ENCODE assay signal across 8 cellular contexts in the genomic region with DNA sequence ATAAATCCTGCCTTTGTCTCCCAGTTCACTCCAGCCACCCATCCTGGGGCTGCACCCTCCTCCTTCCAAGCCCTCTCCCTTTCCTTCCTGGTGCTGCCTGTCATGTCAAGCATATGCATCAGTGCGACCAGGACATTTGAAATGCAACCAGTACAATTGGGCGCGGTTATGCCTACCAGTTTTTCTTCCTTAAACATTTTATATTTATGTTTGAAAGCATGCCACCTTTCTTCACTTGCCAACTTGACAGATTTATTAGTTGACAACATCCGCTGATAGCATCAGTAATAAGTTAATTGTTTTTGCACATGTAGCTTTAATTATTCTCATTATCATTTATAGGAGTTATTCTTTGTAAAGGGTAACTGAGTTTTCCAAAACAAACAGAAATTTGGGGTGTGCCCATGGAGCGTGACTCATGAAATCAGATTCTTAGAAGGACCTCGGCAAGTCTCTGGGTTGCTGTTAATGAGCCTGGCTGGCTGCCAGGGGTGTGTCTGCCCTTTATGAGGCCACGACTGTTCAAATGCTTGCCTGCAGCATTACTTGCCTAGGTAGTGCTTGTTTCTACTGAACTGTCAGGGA. TPM values are rescaled to one million over a fixed set of nuclear protein-coding genes. Genes with fewer than 3 reads are reported as not detected.
A peak's percentile ranks its signal among the peaks of the same experiment; 100 is the strongest.
DNase-seq lines count a peak whose midpoint lies in the region; ATAC-seq and FAIRE-seq lines count a peak whose summit lies in the region.

No MANE protein-coding gene starts in this region.

- peaks cover 6 to 13% of the 10 kb centered on the region in 2 donors for H3K4me1 Mint-ChIP-seq in natural killer cell treated with Interleukin-12 subunit alpha and Interleukin-12 subunit beta and Interleukin-15 and Interleukin-18, amount 100 ng/mL, for 72 hours (ENCODE audit: low read depth in 2 of 2)

- FAIRE-seq in urothelium cell line (lab: Jason Lieb, UNC) = peak; percentile 5

- ATAC-seq in left cardiac atrium = peak; percentile 65 to 88
- no peak for ATAC-seq in natural killer cell treated with Interleukin-12 subunit alpha and Interleukin-12 subunit beta and Interleukin-15 and Interleukin-18, amount 100 ng/mL, for 72 hours

- H3K27me3 Mint-ChIP-seq in natural killer cell treated with Interleukin-12 subunit alpha and Interleukin-12 subunit beta and Interleukin-15 and Interleukin-18, amount 100 ng/mL, for 72 hours = peaks cover 0 to 20% of the 10 kb centered on the region in 2 donors

- H3K4me3 Mint-ChIP-seq in natural killer cell treated with Interleukin-12 subunit alpha and Interleukin-12 subunit beta and Interleukin-15 and Interleukin-18, amount 100 ng/mL, for 72 hours = no peak overlapping the region

- H3K9me3 Mint-ChIP-seq in natural killer cell treated with Interleukin-12 subunit alpha and Interleukin-12 subunit beta and Interleukin-15 and Interleukin-18, amount 100 ng/mL, for 72 hours = peaks cover 3% of the 10 kb centered on the region

- no peak overlapping the region for H3K27ac Mint-ChIP-seq in natural killer cell treated with Interleukin-12 subunit alpha and Interleukin-12 subunit beta and Interleukin-15 and Interleukin-18, amount 100 ng/mL, for 72 hours

- DNase-seq in DMS153 (lab: John Stamatoyannopoulos, UW) = peak; percentile 90
- peak; percentile 30 for DNase-seq in NCI-H1048 (lab: John Stamatoyannopoulos, UW)
- peak; percentile 28 for DNase-seq in UCSD-AML1 (lab: John Stamatoyannopoulos, UW; ENCODE audit: unreplicated experiment)
- peak; percentile 89 for DNase-seq in left cardiac atrium
- DNase-seq in urothelium cell line (ENCODE audit: low spot score) = peak; percentile 85
- no peak for DNase-seq in activated CD8-positive, alpha-beta memory T cell treated with anti-CD3 and anti-CD28 coated beads for 24 hours
- DNase-seq in activated T-cell treated with anti-CD3 and anti-CD28 coated beads for 4 hours = no peak
- no peak for DNase-seq in natural killer cell treated with Interleukin-12 subunit alpha and Interleukin-12 subunit beta and Interleukin-15 and Interleukin-18, amount 100 ng/mL, for 72 hours (ENCODE audit: low spot score)

- peaks cover 6% of the 10 kb centered on the region for H3K36me3 Mint-ChIP-seq in natural killer cell treated with Interleukin-12 subunit alpha and Interleukin-12 subunit beta and Interleukin-15 and Interleukin-18, amount 100 ng/mL, for 72 hours

- intact Hi-C loops in left cardiac atrium (cut with DNase I) = no loop called here

RNA-seq across cellular contexts. Expression of a gene that starts 32.8 kb away (rescaled TPM):
- total RNA-seq in left cardiac atrium = 1 to 10 TPM in 1 of 2 donors, under 1 TPM in 1; 0.59 to 2.2 TPM
- total RNA-seq in natural killer cell treated with Interleukin-12 subunit alpha and Interleukin-12 subunit beta and Interleukin-15 and Interleukin-18, amount 100 ng/mL, for 72 hours = 10 to 100 TPM in 1 of 2 donors, 1 to 10 TPM in 1; 1.8 to 12.0 TPM

RNA-seq across cellular contexts. Expression of a gene that starts 41.6 kb away (rescaled TPM):
- total RNA-seq in left cardiac atrium = not detected
- total RNA-seq in natural killer cell treated with Interleukin-12 subunit alpha and Interleukin-12 subunit beta and Interleukin-15 and Interleukin-18, amount 100 ng/mL, for 72 hours = not detected

Comparison
In these comparisons a context has a peak if more than half of its experiments do, and no peak if none do; other contexts are left out.
1. DNase-seq: peak in DMS153 (single experiment), NCI-H1048 (single experiment), UCSD-AML1 (single experiment), left cardiac atrium (single experiment) and urothelium cell line (single experiment); none in activated CD8-positive, alpha-beta memory T cell treated with anti-CD3 and anti-CD28 coated beads for 24 hours (single experiment), activated T-cell treated with anti-CD3 and anti-CD28 coated beads for 4 hours (single experiment) and natural killer cell treated with Interleukin-12 subunit alpha and Interleukin-12 subunit beta and Interleukin-15 and Interleukin-18, amount 100 ng/mL, for 72 hours (single experiment).
2. ATAC-seq: peak in left cardiac atrium (2 of 2); none in natural killer cell treated with Interleukin-12 subunit alpha and Interleukin-12 subunit beta and Interleukin-15 and Interleukin-18, amount 100 ng/mL, for 72 hours (0 of 2).